23 cellular contexts compared by ENCODE assay signal in the genomic region with DNA sequence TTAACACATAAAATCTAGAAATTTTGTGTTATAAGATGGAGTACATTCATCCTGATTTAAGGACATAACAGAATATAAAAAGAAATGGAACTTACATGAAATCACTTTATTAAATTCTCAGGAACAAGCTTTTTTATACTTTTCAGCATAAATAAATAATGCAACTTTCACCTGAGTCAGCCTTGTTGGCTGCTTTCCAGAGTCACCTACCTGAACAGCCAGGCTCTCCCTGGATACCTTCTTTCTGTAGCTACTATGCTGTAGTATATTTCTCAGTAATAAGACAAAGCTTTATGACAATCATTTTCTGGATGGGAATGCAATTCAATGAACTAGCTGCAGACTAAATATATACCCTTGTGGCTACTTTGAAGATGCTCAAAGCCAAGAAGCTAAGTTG.
"Had no signal": no experiment of that assay in that cellular context is flagged by ENCODE, and none has a peak within 500 bp of the region (broad histone marks: within the 10 kb centered on the region; RNA-seq: fewer than 3 reads in every experiment).

No MANE protein-coding gene starts in this region.

- ATAC-seq: activated CD8-positive, alpha-beta T cell treated with anti-CD3 and anti-CD28 coated beads, Interleukin-2, amount 10 ng/mL, durations not matched to agents 7 days and 5 days; activated T-cell treated with anti-CD3 and anti-CD28 coated beads, Interleukin-2, amount 50 U/mL, for 72 hours; body of pancreas; esophagus mucosa; left lobe of liver; mucosa of descending colon; naive thymus-derived CD8-positive, alpha-beta T cell; pancreas had no signal

- H3K4me3 ChIP-seq: body of pancreas, colonic mucosa, mucosa of descending colon, pancreas, thoracic aorta had no signal

- H3K4me1 ChIP-seq: body of pancreas, colonic mucosa, pancreas had no signal

- H3K27ac Mint-ChIP-seq: activated B cell treated with CpG ODN at 0.5 μM for 24 hours; activated CD8-positive, alpha-beta T cell treated with anti-CD3 and anti-CD28 coated beads, Interleukin-2, amount 10 ng/mL, durations not matched to agents 7 days and 5 days; activated naive CD8-positive, alpha-beta T cell treated with anti-CD3 and anti-CD28 coated beads for 36 hours; activated T-cell treated with anti-CD3 and anti-CD28 coated beads, Interleukin-2, amount 50 U/mL, for 72 hours; memory B cell; naive thymus-derived CD8-positive, alpha-beta T cell had no signal

- FAIRE-seq: endometrium, pancreas, TTC549 had no signal

- DNase-seq: activated B cell treated with CpG ODN at 0.5 μM for 24 hours; activated CD4-positive, alpha-beta T cell treated with anti-CD3 and anti-CD28 coated beads for 48 hours; activated CD8-positive, alpha-beta memory T cell treated with anti-CD3 and anti-CD28 coated beads, Interleukin-2, amount 50 U/mL, for 4 hours; activated CD8-positive, alpha-beta T cell treated with anti-CD3 and anti-CD28 coated beads, Interleukin-2, amount 10 ng/mL, durations not matched to agents 7 days and 5 days; activated naive CD8-positive, alpha-beta T cell treated with anti-CD3 and anti-CD28 coated beads for 36 hours; activated T-cell treated with anti-CD3 and anti-CD28 coated beads, Interleukin-2, amount 50 U/mL, for 72 hours; amygdala; central memory CD4-positive, alpha-beta T cell; colonic mucosa; islet precursor cell; mucosa of descending colon; naive thymus-derived CD8-positive, alpha-beta T cell; pancreas; retina; stimulated activated CD4-positive, alpha-beta T cell treated with anti-CD3 and anti-CD28 coated beads, Interleukin-12 subunit alpha, Interleukin-12 subunit beta, amount 100 ng/mL, for 4 hours; stimulated activated CD4-positive, alpha-beta T cell treated with anti-CD3 and anti-CD28 coated beads, Interleukin-2, amount 100 ng/mL, for 24 hours had no signal

- H3K36me3 Mint-ChIP-seq: activated naive CD8-positive, alpha-beta T cell treated with anti-CD3 and anti-CD28 coated beads for 36 hours; memory B cell; naive thymus-derived CD8-positive, alpha-beta T cell had no signal

- H3K4me1 Mint-ChIP-seq: activated B cell treated with CpG ODN at 0.5 μM for 24 hours; activated naive CD8-positive, alpha-beta T cell treated with anti-CD3 and anti-CD28 coated beads for 36 hours; memory B cell; naive thymus-derived CD8-positive, alpha-beta T cell had no signal

- H3K27me3 Mint-ChIP-seq: activated B cell treated with CpG ODN at 0.5 μM for 24 hours; activated naive CD8-positive, alpha-beta T cell treated with anti-CD3 and anti-CD28 coated beads for 36 hours; memory B cell; naive thymus-derived CD8-positive, alpha-beta T cell had no signal

- H3K4me3 Mint-ChIP-seq: activated B cell treated with CpG ODN at 0.5 μM for 24 hours; activated CD8-positive, alpha-beta T cell treated with anti-CD3 and anti-CD28 coated beads, Interleukin-2, amount 10 ng/mL, durations not matched to agents 7 days and 5 days; activated naive CD8-positive, alpha-beta T cell treated with anti-CD3 and anti-CD28 coated beads for 36 hours; activated T-cell treated with anti-CD3 and anti-CD28 coated beads, Interleukin-2, amount 50 U/mL, for 72 hours; memory B cell; naive thymus-derived CD8-positive, alpha-beta T cell had no signal

- H3K9me3 ChIP-seq: colonic mucosa, pancreas, thoracic aorta had no signal

- H3K27ac ChIP-seq: body of pancreas, colonic mucosa, pancreas, thoracic aorta had no signal

- H3K27me3 ChIP-seq: body of pancreas, colonic mucosa, pancreas had no signal

- H3K36me3 ChIP-seq: colonic mucosa, pancreas, thoracic aorta had no signal
